ENCODE assay signal across 1 cellular context in the genomic region with DNA sequence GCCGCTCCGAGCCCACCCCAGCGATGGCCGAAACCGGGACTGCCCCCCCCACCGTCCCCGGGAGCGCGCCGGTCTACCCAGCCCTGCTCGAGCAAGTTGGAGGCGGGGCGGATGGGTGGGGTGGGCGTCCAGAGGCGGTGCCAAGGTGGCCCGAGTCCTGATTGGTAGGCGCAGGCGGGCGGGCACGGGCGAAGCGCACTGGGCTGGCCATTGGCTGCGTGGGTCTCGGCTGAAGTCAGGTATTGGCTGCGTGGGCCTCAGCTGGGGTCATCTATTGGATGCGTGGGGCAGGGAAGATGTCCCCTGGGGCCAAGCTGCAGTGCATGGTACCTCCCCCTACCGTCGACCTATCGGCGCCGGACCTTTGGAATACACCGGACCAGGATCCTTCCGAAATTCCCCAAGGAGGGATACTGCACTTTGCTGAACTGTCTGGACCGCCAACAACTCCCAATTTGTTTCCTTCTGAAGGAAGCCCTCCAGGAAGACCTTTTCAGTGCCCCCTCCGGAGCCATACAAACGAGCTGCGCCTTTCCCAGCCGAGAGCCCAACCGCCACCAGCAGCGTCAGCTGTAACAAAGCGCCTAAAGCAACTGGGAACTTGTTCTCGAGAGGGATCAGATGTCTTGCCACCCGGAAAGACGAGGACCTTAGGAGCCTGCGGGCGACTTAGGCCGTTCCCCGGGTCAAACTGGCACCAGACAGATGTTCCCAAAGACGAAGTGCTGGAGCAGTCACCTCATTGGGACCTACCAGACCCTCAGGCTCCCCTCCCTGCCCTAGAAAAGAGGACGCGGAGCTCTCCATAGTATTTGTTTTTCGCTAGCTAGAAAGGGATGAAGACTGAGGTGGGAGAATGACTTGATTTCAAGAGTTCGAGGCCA.
TF ChIP-seq lines count a peak whose summit lies in the region.

A gene with protein sequence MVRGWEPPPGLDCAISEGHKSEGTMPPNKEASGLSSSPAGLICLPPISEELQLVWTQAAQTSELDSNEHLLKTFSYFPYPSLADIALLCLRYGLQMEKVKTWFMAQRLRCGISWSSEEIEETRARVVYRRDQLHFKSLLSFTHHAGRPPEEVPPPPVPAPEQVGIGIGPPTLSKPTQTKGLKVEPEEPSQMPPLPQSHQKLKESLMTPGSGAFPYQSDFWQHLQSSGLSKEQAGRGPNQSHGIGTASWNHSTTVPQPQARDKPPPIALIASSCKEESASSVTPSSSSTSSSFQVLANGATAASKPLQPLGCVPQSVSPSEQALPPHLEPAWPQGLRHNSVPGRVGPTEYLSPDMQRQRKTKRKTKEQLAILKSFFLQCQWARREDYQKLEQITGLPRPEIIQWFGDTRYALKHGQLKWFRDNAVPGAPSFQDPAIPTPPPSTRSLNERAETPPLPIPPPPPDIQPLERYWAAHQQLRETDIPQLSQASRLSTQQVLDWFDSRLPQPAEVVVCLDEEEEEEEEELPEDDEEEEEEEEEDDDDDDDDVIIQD (minus strand): TSS at position 113 of the 884 bp plus-strand sequence. CDS start 180 bp downstream, outside the sequence.

TF ChIP-seq in K562, 482 proteins besides CTCF, POLR2A, EP300 and RAD21 (continued from another document and continues in another):
- TF ChIP-seq, protein P1, sequence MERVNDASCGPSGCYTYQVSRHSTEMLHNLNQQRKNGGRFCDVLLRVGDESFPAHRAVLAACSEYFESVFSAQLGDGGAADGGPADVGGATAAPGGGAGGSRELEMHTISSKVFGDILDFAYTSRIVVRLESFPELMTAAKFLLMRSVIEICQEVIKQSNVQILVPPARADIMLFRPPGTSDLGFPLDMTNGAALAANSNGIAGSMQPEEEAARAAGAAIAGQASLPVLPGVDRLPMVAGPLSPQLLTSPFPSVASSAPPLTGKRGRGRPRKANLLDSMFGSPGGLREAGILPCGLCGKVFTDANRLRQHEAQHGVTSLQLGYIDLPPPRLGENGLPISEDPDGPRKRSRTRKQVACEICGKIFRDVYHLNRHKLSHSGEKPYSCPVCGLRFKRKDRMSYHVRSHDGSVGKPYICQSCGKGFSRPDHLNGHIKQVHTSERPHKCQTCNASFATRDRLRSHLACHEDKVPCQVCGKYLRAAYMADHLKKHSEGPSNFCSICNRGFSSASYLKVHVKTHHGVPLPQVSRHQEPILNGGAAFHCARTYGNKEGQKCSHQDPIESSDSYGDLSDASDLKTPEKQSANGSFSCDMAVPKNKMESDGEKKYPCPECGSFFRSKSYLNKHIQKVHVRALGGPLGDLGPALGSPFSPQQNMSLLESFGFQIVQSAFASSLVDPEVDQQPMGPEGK (CRISPR knock-in tag; IDR thresholded peaks at IDR 0.05; ENCODE audit: borderline replicate concordance), result no peak
- TF ChIP-seq, protein P2, sequence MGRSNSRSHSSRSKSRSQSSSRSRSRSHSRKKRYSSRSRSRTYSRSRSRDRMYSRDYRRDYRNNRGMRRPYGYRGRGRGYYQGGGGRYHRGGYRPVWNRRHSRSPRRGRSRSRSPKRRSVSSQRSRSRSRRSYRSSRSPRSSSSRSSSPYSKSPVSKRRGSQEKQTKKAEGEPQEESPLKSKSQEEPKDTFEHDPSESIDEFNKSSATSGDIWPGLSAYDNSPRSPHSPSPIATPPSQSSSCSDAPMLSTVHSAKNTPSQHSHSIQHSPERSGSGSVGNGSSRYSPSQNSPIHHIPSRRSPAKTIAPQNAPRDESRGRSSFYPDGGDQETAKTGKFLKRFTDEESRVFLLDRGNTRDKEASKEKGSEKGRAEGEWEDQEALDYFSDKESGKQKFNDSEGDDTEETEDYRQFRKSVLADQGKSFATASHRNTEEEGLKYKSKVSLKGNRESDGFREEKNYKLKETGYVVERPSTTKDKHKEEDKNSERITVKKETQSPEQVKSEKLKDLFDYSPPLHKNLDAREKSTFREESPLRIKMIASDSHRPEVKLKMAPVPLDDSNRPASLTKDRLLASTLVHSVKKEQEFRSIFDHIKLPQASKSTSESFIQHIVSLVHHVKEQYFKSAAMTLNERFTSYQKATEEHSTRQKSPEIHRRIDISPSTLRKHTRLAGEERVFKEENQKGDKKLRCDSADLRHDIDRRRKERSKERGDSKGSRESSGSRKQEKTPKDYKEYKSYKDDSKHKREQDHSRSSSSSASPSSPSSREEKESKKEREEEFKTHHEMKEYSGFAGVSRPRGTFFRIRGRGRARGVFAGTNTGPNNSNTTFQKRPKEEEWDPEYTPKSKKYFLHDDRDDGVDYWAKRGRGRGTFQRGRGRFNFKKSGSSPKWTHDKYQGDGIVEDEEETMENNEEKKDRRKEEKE (IDR thresholded peaks at IDR 0.05; ENCODE audit: borderline replicate concordance in 1 of 2, control insufficient read depth in 1 of 2, low read depth in 2 of 2, low read length in 1 of 2), result no peak
- TF ChIP-seq, protein P3, sequence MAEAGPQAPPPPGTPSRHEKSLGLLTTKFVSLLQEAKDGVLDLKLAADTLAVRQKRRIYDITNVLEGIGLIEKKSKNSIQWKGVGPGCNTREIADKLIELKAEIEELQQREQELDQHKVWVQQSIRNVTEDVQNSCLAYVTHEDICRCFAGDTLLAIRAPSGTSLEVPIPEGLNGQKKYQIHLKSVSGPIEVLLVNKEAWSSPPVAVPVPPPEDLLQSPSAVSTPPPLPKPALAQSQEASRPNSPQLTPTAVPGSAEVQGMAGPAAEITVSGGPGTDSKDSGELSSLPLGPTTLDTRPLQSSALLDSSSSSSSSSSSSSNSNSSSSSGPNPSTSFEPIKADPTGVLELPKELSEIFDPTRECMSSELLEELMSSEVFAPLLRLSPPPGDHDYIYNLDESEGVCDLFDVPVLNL (CRISPR knock-in tag; IDR thresholded peaks at IDR 0.05; ENCODE audit: low read depth), result no peak
- no peak for TF ChIP-seq ADNP (tag; IDR thresholded peaks at IDR 0.05)
- TF ChIP-seq, protein P4, sequence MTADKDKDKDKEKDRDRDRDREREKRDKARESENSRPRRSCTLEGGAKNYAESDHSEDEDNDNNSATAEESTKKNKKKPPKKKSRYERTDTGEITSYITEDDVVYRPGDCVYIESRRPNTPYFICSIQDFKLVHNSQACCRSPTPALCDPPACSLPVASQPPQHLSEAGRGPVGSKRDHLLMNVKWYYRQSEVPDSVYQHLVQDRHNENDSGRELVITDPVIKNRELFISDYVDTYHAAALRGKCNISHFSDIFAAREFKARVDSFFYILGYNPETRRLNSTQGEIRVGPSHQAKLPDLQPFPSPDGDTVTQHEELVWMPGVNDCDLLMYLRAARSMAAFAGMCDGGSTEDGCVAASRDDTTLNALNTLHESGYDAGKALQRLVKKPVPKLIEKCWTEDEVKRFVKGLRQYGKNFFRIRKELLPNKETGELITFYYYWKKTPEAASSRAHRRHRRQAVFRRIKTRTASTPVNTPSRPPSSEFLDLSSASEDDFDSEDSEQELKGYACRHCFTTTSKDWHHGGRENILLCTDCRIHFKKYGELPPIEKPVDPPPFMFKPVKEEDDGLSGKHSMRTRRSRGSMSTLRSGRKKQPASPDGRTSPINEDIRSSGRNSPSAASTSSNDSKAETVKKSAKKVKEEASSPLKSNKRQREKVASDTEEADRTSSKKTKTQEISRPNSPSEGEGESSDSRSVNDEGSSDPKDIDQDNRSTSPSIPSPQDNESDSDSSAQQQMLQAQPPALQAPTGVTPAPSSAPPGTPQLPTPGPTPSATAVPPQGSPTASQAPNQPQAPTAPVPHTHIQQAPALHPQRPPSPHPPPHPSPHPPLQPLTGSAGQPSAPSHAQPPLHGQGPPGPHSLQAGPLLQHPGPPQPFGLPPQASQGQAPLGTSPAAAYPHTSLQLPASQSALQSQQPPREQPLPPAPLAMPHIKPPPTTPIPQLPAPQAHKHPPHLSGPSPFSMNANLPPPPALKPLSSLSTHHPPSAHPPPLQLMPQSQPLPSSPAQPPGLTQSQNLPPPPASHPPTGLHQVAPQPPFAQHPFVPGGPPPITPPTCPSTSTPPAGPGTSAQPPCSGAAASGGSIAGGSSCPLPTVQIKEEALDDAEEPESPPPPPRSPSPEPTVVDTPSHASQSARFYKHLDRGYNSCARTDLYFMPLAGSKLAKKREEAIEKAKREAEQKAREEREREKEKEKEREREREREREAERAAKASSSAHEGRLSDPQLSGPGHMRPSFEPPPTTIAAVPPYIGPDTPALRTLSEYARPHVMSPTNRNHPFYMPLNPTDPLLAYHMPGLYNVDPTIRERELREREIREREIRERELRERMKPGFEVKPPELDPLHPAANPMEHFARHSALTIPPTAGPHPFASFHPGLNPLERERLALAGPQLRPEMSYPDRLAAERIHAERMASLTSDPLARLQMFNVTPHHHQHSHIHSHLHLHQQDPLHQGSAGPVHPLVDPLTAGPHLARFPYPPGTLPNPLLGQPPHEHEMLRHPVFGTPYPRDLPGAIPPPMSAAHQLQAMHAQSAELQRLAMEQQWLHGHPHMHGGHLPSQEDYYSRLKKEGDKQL (CRISPR knock-in tag; IDR thresholded peaks at IDR 0.05; ENCODE audit: borderline replicate concordance), result no peak
- TF ChIP-seq NCOA2 (IDR thresholded peaks at IDR 0.05; ENCODE audit: partially characterized antibody in 2 of 2), result no peak
- peak; percentile 51 for TF ChIP-seq ESRRA (IDR thresholded peaks at IDR 0.05; ENCODE audit: borderline replicate concordance, low read depth)
- TF ChIP-seq TAF15 (IDR thresholded peaks at IDR 0.05; ENCODE audit: low read depth, low read length), result no peak
- no peak for TF ChIP-seq U2AF1 (optimal IDR thresholded peaks at IDR 0.05; ENCODE audit: low read depth, low read length)
- TF ChIP-seq, protein P5, sequence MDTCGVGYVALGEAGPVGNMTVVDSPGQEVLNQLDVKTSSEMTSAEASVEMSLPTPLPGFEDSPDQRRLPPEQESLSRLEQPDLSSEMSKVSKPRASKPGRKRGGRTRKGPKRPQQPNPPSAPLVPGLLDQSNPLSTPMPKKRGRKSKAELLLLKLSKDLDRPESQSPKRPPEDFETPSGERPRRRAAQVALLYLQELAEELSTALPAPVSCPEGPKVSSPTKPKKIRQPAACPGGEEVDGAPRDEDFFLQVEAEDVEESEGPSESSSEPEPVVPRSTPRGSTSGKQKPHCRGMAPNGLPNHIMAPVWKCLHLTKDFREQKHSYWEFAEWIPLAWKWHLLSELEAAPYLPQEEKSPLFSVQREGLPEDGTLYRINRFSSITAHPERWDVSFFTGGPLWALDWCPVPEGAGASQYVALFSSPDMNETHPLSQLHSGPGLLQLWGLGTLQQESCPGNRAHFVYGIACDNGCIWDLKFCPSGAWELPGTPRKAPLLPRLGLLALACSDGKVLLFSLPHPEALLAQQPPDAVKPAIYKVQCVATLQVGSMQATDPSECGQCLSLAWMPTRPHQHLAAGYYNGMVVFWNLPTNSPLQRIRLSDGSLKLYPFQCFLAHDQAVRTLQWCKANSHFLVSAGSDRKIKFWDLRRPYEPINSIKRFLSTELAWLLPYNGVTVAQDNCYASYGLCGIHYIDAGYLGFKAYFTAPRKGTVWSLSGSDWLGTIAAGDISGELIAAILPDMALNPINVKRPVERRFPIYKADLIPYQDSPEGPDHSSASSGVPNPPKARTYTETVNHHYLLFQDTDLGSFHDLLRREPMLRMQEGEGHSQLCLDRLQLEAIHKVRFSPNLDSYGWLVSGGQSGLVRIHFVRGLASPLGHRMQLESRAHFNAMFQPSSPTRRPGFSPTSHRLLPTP (IDR thresholded peaks at IDR 0.05; ENCODE audit: borderline replicate concordance, extremely low read depth, insufficient read length), result no peak
- no peak for TF ChIP-seq CCAR2 (IDR thresholded peaks at IDR 0.05; ENCODE audit: low read depth, low read length)
- TF ChIP-seq, protein P6, sequence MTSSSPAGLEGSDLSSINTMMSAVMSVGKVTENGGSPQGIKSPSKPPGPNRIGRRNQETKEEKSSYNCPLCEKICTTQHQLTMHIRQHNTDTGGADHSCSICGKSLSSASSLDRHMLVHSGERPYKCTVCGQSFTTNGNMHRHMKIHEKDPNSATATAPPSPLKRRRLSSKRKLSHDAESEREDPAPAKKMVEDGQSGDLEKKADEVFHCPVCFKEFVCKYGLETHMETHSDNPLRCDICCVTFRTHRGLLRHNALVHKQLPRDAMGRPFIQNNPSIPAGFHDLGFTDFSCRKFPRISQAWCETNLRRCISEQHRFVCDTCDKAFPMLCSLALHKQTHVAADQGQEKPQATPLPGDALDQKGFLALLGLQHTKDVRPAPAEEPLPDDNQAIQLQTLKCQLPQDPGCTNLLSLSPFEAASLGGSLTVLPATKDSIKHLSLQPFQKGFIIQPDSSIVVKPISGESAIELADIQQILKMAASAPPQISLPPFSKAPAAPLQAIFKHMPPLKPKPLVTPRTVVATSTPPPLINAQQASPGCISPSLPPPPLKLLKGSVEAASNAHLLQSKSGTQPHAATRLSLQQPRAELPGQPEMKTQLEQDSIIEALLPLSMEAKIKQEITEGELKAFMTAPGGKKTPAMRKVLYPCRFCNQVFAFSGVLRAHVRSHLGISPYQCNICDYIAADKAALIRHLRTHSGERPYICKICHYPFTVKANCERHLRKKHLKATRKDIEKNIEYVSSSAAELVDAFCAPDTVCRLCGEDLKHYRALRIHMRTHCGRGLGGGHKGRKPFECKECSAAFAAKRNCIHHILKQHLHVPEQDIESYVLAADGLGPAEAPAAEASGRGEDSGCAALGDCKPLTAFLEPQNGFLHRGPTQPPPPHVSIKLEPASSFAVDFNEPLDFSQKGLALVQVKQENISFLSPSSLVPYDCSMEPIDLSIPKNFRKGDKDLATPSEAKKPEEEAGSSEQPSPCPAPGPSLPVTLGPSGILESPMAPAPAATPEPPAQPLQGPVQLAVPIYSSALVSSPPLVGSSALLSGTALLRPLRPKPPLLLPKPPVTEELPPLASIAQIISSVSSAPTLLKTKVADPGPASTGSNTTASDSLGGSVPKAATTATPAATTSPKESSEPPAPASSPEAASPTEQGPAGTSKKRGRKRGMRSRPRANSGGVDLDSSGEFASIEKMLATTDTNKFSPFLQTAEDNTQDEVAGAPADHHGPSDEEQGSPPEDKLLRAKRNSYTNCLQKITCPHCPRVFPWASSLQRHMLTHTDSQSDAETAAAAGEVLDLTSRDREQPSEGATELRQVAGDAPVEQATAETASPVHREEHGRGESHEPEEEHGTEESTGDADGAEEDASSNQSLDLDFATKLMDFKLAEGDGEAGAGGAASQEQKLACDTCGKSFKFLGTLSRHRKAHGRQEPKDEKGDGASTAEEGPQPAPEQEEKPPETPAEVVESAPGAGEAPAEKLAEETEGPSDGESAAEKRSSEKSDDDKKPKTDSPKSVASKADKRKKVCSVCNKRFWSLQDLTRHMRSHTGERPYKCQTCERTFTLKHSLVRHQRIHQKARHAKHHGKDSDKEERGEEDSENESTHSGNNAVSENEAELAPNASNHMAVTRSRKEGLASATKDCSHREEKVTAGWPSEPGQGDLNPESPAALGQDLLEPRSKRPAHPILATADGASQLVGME (CRISPR knock-in tag; IDR thresholded peaks at IDR 0.05), result peak; percentile 83; the same call in 1 of the 2 replicates
- TF ChIP-seq ZNF184 (CRISPR knock-in tag; IDR thresholded peaks at IDR 0.05), result no peak
- TF ChIP-seq LARP7 (IDR thresholded peaks at IDR 0.05), result no peak
- no peak for TF ChIP-seq SMARCA5 (IDR thresholded peaks at IDR 0.05)
- TF ChIP-seq SMARCE1 (IDR thresholded peaks at IDR 0.05), result 0 out of 2 replicates have a peak, but pooled peaks have one; percentile 33
- no peak for TF ChIP-seq EZH2 (IDR thresholded peaks at IDR 0.05; ENCODE audit: borderline replicate concordance, low read depth, low read length)
- TF ChIP-seq, protein P7, sequence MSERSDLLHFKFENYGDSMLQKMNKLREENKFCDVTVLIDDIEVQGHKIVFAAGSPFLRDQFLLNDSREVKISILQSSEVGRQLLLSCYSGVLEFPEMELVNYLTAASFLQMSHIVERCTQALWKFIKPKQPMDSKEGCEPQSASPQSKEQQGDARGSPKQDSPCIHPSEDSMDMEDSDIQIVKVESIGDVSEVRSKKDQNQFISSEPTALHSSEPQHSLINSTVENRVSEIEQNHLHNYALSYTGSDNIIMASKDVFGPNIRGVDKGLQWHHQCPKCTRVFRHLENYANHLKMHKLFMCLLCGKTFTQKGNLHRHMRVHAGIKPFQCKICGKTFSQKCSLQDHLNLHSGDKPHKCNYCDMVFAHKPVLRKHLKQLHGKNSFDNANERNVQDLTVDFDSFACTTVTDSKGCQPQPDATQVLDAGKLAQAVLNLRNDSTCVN (CRISPR knock-in tag; IDR thresholded peaks at IDR 0.05), result no peak
- TF ChIP-seq HDAC6 (IDR thresholded peaks at IDR 0.05; ENCODE audit: low read depth, low read length), result no peak
- no peak; the same call in 1 of the 2 replicates for TF ChIP-seq POLR2AphosphoS2 (IDR thresholded peaks at IDR 0.05; ENCODE audit: low read length)
- no peak for TF ChIP-seq EWSR1 (IDR thresholded peaks at IDR 0.05; ENCODE audit: borderline replicate concordance, low read depth, partially characterized antibody)
